Comparison of ENCODE assay signal across 11 cellular contexts in the genomic region with DNA sequence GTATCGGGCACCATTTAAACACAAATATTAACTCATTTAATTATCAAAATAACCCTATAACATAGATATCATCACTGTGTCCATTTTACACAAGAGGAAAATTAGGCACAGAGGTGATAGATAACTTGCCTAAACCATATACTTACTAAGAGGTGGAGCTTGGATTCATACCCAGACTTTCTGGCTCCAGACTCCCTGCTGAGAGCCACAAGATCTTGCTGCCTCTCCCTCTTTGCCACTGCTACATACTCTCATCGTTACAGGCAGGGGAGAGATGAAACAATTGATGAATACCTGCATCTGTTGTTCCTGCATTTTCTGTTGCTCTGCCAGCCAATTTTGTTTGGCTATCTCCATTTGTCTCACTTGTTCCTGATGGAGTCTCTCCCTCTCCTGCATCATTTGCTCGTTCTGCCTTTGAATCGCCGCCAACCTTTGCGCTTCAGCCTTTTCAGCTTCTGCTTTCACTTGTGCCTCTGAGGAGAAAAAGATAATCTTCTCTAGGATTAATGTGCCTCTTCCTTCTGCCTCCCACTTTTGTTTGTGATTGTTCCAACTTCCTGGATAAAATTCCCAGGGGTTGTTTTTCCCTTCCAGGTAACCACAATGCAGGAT. TPM values are rescaled to one million over a fixed set of nuclear protein-coding genes. Genes with fewer than 3 reads are reported as not detected.
A peak's percentile ranks its signal among the peaks of the same experiment; 100 is the strongest.
DNase-seq lines count a peak whose midpoint lies in the region; ATAC-seq and TF ChIP-seq lines count a peak whose summit lies in the region.
"Had no signal": no experiment of that assay in that cellular context is flagged by ENCODE, and none has a peak within 500 bp of the region (broad histone marks: within the 10 kb centered on the region; RNA-seq: fewer than 3 reads in every experiment).

No MANE protein-coding gene starts in this region.

- peaks cover 80% of the 10 kb centered on the region for H3K36me3 ChIP-seq in DND-41 (ENCODE audit: insufficient read depth, low read length)
- H3K36me3 ChIP-seq in duodenal mucosa (ENCODE audit: control insufficient read depth in 1 of 2, insufficient read depth in 2 of 2, low read length in 2 of 2), result peaks cover 0 to 3% of the 10 kb centered on the region in 2 donors
- no peaks in the 10 kb centered on the region for H3K36me3 ChIP-seq in psoas muscle (ENCODE audit: insufficient read depth in 1 of 2, low read depth in 1 of 2)
- H3K36me3 ChIP-seq in PC-3 (ENCODE audit: low read depth, low read length), result no peaks in the 10 kb centered on the region

- H3K27ac ChIP-seq in DND-41 (ENCODE audit: low read length) (peak overlapping the region; percentile 97), duodenal mucosa (ENCODE audit: low read depth, low read length) (no peak overlapping the region), psoas muscle (no peak overlapping the region), PC-3 (ENCODE audit: low read length) (no peak overlapping the region)

- no TSS peak for BruUV-seq in PC-3 (replicated peaks; lab: Mats Ljungman, UMichigan)

- H3K4me3 ChIP-seq in DND-41 (ENCODE audit: low read depth in 1 of 2, low read length in 2 of 2) (peak overlapping the region in 1 of 2 experiments; percentile 34; a peak in 2 of 4 replicates), duodenal mucosa (ENCODE audit: low read depth in 1 of 2, low read length in 2 of 2) (peak overlapping the region; percentile 5 to 50), psoas muscle (peak overlapping the region; percentile 34), PC-3 (ENCODE audit: low read length) (no peak overlapping the region)

- H3F3A ChIP-seq in PC-3 (ENCODE audit: low read length, unreplicated experiment), result no peaks in the 10 kb centered on the region

- H4K20me1 ChIP-seq in DND-41 (ENCODE audit: insufficient read depth, low read length), result no peaks in the 10 kb centered on the region
- no peaks in the 10 kb centered on the region for H4K20me1 ChIP-seq in PC-3 (ENCODE audit: low read length)

- H3K4me2 ChIP-seq in DND-41 (ENCODE audit: insufficient read depth, low read length) (peak overlapping the region; percentile 60), PC-3 (ENCODE audit: low read length) (no peak overlapping the region)

- no peaks in the 10 kb centered on the region for H3K9me2 ChIP-seq in PC-3 (replicated peaks; ENCODE audit: low read length)

- H3K9ac ChIP-seq in DND-41 (ENCODE audit: low read depth, low read length) (peak overlapping the region; percentile 55), duodenal mucosa (ENCODE audit: low read depth in 1 of 2, low read length in 2 of 2) (peak overlapping the region in 1 of 2 donors; percentile 32), PC-3 (ENCODE audit: low read length) (no peak overlapping the region)

- intact Hi-C loops in psoas muscle (cut with DNase I), result loop anchor here in 1 of 2 donors (5.0 kb wide), 1 partner anchor 265 kb away; no protein-coding TSS in a partner anchor
- intact Hi-C loops in PC-3 (cut with micrococcal nuclease), result no loop called here

- WGBS in psoas muscle, 3 donors, result 31 to 38% (median 32%) methylated on average over 6 of the region's 6 CpGs

- H3K9me3 ChIP-seq in DND-41 (ENCODE audit: insufficient read depth, low read length, severe bottlenecking) (no peaks in the 10 kb centered on the region), duodenal mucosa (ENCODE audit: control insufficient read depth in 1 of 2, low read length in 2 of 2) (no peaks in the 10 kb centered on the region), psoas muscle (no peaks in the 10 kb centered on the region), PC-3 (ENCODE audit: low read length) (no peaks in the 10 kb centered on the region)

- H2AFZ ChIP-seq in DND-41 (ENCODE audit: low read depth, low read length) (no peak overlapping the region), PC-3 (ENCODE audit: low read length) (no peak overlapping the region)

- ATAC-seq in DND-41 (ENCODE audit: insufficient read depth, low read depth) (no peak), psoas muscle (no peak), PC-3 (no peak; the same call in 1 of the 2 replicates), HG03439 (IDR thresholded peaks at IDR 0.05; ENCODE audit: unreplicated experiment) (no peak)
- ATAC-seq: activated naive CD4-positive, alpha-beta T cell treated with anti-CD3 and anti-CD28 coated beads, Interleukin-2, amount 50 U/mL, for 72 hours had no signal

- H3K4me1 ChIP-seq in DND-41 (ENCODE audit: insufficient read depth, low read length) (peaks cover 95% of the 10 kb centered on the region), duodenal mucosa (ENCODE audit: control insufficient read depth in 1 of 2, insufficient read depth in 2 of 2, low read length in 2 of 2) (peaks cover 15 to 18% of the 10 kb centered on the region in 2 donors), psoas muscle (peaks cover 23% of the 10 kb centered on the region), PC-3 (ENCODE audit: insufficient read depth, low read length) (0 out of 2 replicates have a peak, but pooled peaks cover 5% of the 10 kb centered on the region)

- POLR2A ChIA-PET in PC-3 (lab: Charles Lee; ENCODE audit: unreplicated experiment), result no interaction called here

- H3K27me3 ChIP-seq in DND-41 (ENCODE audit: insufficient read depth, low read length, poor library complexity) (no peaks in the 10 kb centered on the region), duodenal mucosa (ENCODE audit: control insufficient read depth in 1 of 2, insufficient read depth in 2 of 2, low read length in 2 of 2) (no peaks in the 10 kb centered on the region), psoas muscle (ENCODE audit: insufficient read depth in 3 of 3, low read length in 2 of 3) (no peaks in the 10 kb centered on the region), PC-3 (ENCODE audit: low read length) (0 out of 2 replicates have a peak, but pooled peaks cover under 1% of the 10 kb centered on the region)

- TF ChIP-seq CTCF in DND-41 (IDR thresholded peaks at IDR 0.05; ENCODE audit: borderline replicate concordance, extremely low read depth, low read length, poor library complexity, severe bottlenecking) (no peak), psoas muscle (IDR thresholded peaks at IDR 0.05) (no peak), PC-3 (conservative IDR thresholded peaks at IDR 0.05; ENCODE audit: low read depth, low read length) (no peak)

- CTCF ChIA-PET in PC-3 (lab: Charles Lee), result no interaction called here

- H3K79me2 ChIP-seq in DND-41 (ENCODE audit: insufficient read depth, low read length), result peaks cover 57% of the 10 kb centered on the region
- H3K79me2 ChIP-seq in PC-3 (ENCODE audit: low read length), result no peaks in the 10 kb centered on the region

- peak; percentile 47 for DNase-seq in DND-41
- peak; percentile 88 for DNase-seq in NCI-H2029 treated with DMSO at 0.1 percent for 48 hours (lab: John Stamatoyannopoulos, UW)
- DNase-seq in psoas muscle, result peak; percentile 29 to 44
- DNase-seq in PC-3, result no peak
- no peak for DNase-seq in Kasumi-1 (lab: John Stamatoyannopoulos, UW)
- DNase-seq in activated gamma-delta T cell treated with Interleukin-2 at 50 U/mL for 16 hours, result no peak
- DNase-seq: stimulated activated CD4-positive, alpha-beta T cell treated with anti-CD3 and anti-CD28 coated beads, Interleukin-4, amount 100 ng/mL, for 4 hours had no signal

RNA-seq across cellular contexts. Expression of a gene that starts 10.6 kb away (rescaled TPM):
- total RNA-seq in psoas muscle, result under 1 TPM; 0.29 to 0.74 (median 0.49) TPM
- polyA plus RNA-seq in psoas muscle, result under 1 TPM; 0.16 to 0.21 (median 0.18) TPM
- total RNA-seq in PC-3 (2014; rRNA removed), result not detected in 2 replicates
- total RNA-seq: OCI-LY7 had no signal

Comparison
In these comparisons a context has a peak if more than half of its experiments do, and no peak if none do; other contexts are left out.
1. DNase-seq: peak in DND-41 (single experiment), NCI-H2029 treated with DMSO at 0.1 percent for 48 hours (single experiment) and psoas muscle (2 of 2); none in PC-3 (single experiment), Kasumi-1 (0 of 2) and activated gamma-delta T cell treated with Interleukin-2 at 50 U/mL for 16 hours (single experiment).